In genomic region chr4:1669850-1670249, GRCh38 we compare ENCODE assay signal across 29 cellular contexts.
"Had no signal": no experiment of that assay in that cellular context is flagged by ENCODE, and none has a peak within 500 bp of the region (broad histone marks: within the 10 kb centered on the region; RNA-seq: fewer than 3 reads in every experiment).

No MANE protein-coding gene starts in this region.

- H3K36me3 ChIP-seq: colonic mucosa, esophagus muscularis mucosa, esophagus squamous epithelium, gastrocnemius medialis, heart left ventricle, heart right ventricle had no signal

- H3K4me1 Mint-ChIP-seq: endodermal cell had no signal

- H3K9me3 ChIP-seq: colonic mucosa, esophagus muscularis mucosa, esophagus squamous epithelium, gastrocnemius medialis, gastroesophageal sphincter, heart left ventricle, heart right ventricle had no signal

- H3K27me3 Mint-ChIP-seq: dendritic cell treated with granulocyte-macrophage colony-stimulating factor and Interleukin-4, amounts not matched to agents 40 ng/mL and 50 ng/mL, for 4 days had no signal

- H3K4me1 ChIP-seq: colonic mucosa, esophagus squamous epithelium, foreskin keratinocyte, gastrocnemius medialis, gastroesophageal sphincter had no signal

- H3K27me3 ChIP-seq: colonic mucosa, dorsolateral prefrontal cortex, esophagus muscularis mucosa, esophagus squamous epithelium, foreskin keratinocyte, gastrocnemius medialis, gastroesophageal sphincter, heart left ventricle, heart right ventricle had no signal

- H3K4me3 ChIP-seq: colonic mucosa, coronary artery, dorsolateral prefrontal cortex, esophagus muscularis mucosa, esophagus squamous epithelium, gastrocnemius medialis, gastroesophageal sphincter, heart left ventricle, heart right ventricle had no signal

- DNase-seq: colonic mucosa; cortex of kidney; dermis blood vessel endothelial cell; dorsolateral prefrontal cortex; effector CD4-positive, alpha-beta T cell; effector CD8-positive, alpha-beta T cell; effector memory CD4-positive, alpha-beta T cell; effector memory CD8-positive, alpha-beta T cell; endodermal cell; erythroblast; esophagus squamous epithelium; foreskin fibroblast; foreskin keratinocyte; foreskin melanocyte; gastrocnemius medialis; glutamatergic neuron; head of caudate nucleus; heart left ventricle; heart right ventricle had no signal

- ATAC-seq: effector memory CD8-positive, alpha-beta T cell; esophagus mucosa; foreskin keratinocyte; gastrocnemius medialis; gastroesophageal sphincter; heart left ventricle had no signal

- H3K9me3 Mint-ChIP-seq: dendritic cell treated with granulocyte-macrophage colony-stimulating factor and Interleukin-4, amounts not matched to agents 40 ng/mL and 50 ng/mL, for 4 days; effector memory CD8-positive, alpha-beta T cell; endodermal cell had no signal

- H3K27ac ChIP-seq: colonic mucosa, coronary artery, dorsolateral prefrontal cortex, epithelial cell of prostate, esophagus muscularis mucosa, esophagus squamous epithelium, foreskin keratinocyte, gastrocnemius medialis, gastroesophageal sphincter, heart left ventricle, heart right ventricle had no signal

- H3K27ac Mint-ChIP-seq: dendritic cell treated with granulocyte-macrophage colony-stimulating factor and Interleukin-4, amounts not matched to agents 40 ng/mL and 50 ng/mL, for 4 days; effector memory CD8-positive, alpha-beta T cell; endodermal cell had no signal

- H3K4me3 Mint-ChIP-seq: dendritic cell treated with granulocyte-macrophage colony-stimulating factor and Interleukin-4, amounts not matched to agents 40 ng/mL and 50 ng/mL, for 4 days; effector memory CD8-positive, alpha-beta T cell; endodermal cell had no signal

- FAIRE-seq: colon, endometrium, endothelial cell of umbilical vein, frontal cortex had no signal
